ENCODE assay signal across 9 cellular contexts in genomic region chr4:176492648-176493302, GRCh38.
A peak's percentile ranks its signal among the peaks of the same experiment; 100 is the strongest.
DNase-seq lines count a peak whose midpoint lies in the region; ATAC-seq and TF ChIP-seq lines count a peak whose summit lies in the region.
"Had no signal": no experiment of that assay in that cellular context is flagged by ENCODE, and none has a peak within 500 bp of the region (broad histone marks: within the 10 kb centered on the region; RNA-seq: fewer than 3 reads in every experiment).

No MANE protein-coding gene starts in this region.

- ATAC-seq in GM18861 (IDR thresholded peaks at IDR 0.05; ENCODE audit: unreplicated experiment) (peak; percentile 100), GM21529 (IDR thresholded peaks at IDR 0.05; ENCODE audit: unreplicated experiment) (peak; percentile 100), HG03457 (IDR thresholded peaks at IDR 0.05; ENCODE audit: unreplicated experiment) (peak; percentile 100), lower lobe of right lung (no peak)

- no peaks in the 10 kb centered on the region for H3K9me3 ChIP-seq in lower lobe of right lung

- peak; percentile 38 for DNase-seq in foreskin melanocyte
- no peak for DNase-seq in COR-L47 (lab: John Stamatoyannopoulos, UW)
- no peak for DNase-seq in HPDE6-E6E7 (ENCODE audit: extremely low spot score)
- DNase-seq in lower lobe of right lung: no peak
- DNase-seq: activated naive CD4-positive, alpha-beta T cell; NCI-H82 had no signal

- no peak overlapping the region for H3K4me3 ChIP-seq in lower lobe of right lung

- intact Hi-C loops in lower lobe of right lung (cut with DNase I): no loop called here

- no peak overlapping the region for H3K27ac ChIP-seq in lower lobe of right lung

- no peaks in the 10 kb centered on the region for H3K36me3 ChIP-seq in lower lobe of right lung

- H3K27me3 ChIP-seq in lower lobe of right lung (ENCODE audit: low read depth): no peaks in the 10 kb centered on the region

- no peaks in the 10 kb centered on the region for H3K4me1 ChIP-seq in lower lobe of right lung

- TF ChIP-seq CTCF in lower lobe of right lung (IDR thresholded peaks at IDR 0.05): no peak

Comparison
In these comparisons a context has a peak if more than half of its experiments do, and no peak if none do; other contexts are left out.
1. ATAC-seq: peak in GM18861 (single experiment), GM21529 (single experiment) and HG03457 (single experiment); none in lower lobe of right lung (0 of 2).